ENCODE assay signal across 27 cellular contexts in the genomic region with DNA sequence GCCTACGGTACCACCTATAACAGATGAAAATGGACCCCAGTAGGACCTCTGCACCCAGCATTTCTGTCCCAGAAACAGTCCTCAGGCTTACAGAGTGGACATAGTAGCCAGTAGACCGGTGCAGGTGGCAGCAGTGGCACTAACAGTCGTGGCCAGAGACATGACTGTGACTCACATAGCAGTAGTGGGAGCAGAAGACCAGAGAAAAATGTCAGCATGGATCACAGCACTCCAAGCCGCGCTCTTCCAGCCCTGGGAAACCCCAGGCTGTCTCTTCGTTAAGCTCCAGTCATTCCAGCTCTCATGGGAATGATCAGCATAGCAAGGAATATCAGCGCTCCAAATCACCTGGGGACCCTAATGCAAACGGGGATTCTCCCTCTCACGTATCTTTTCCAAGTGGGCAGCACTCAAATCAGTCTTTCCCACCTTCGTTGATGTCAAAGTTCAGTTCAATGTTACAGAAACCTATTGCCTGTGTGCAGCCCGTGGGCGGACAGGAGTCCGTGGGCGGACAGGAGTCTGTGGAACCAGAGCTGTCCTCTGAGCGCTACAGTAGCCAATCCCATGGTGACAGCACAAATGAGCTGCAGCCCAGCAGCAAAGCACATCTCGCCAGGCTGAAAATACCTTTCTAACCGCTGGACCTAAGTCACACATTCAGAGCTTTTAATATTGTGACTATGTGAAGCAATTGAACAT. TPM values are rescaled to one million over a fixed set of nuclear protein-coding genes. Genes with fewer than 3 reads are reported as not detected.
"Had no signal": no experiment of that assay in that cellular context is flagged by ENCODE, and none has a peak within 500 bp of the region (broad histone marks: within the 10 kb centered on the region; RNA-seq: fewer than 3 reads in every experiment).

No MANE protein-coding gene starts in this region.

- H3K36me3 ChIP-seq: colonic mucosa, neural progenitor cell, prostate gland, stomach, upper lobe of left lung had no signal

- H3K27ac ChIP-seq: colonic mucosa, foreskin keratinocyte, neural progenitor cell, prostate gland, stomach, upper lobe of left lung had no signal

- H3K36me3 Mint-ChIP-seq: brain; memory B cell; naive B cell; neural progenitor cell; stimulated activated effector memory CD8-positive, alpha-beta T cell treated with anti-CD3 and anti-CD28 coated beads, Interleukin-12 subunit alpha, Interleukin-12 subunit beta, amount 100 ng/mL, for 72 hours had no signal

- DNase-seq: activated CD4-positive, alpha-beta T cell treated with anti-CD3 and anti-CD28 coated beads, Interleukin-2, amount 10 ng/mL, durations not matched to agents 24 days and 14 days; activated CD8-positive, alpha-beta T cell treated with anti-CD3 and anti-CD28 coated beads for 36 hours; activated naive CD4-positive, alpha-beta T cell treated with anti-CD3 and anti-CD28 coated beads for 36 hours; activated T-cell treated with anti-CD3 and anti-CD28 coated beads, Interleukin-2, amount 50 U/mL, for 4 hours; anterior cingulate cortex; caudate nucleus; colonic mucosa; foreskin keratinocyte; glutamatergic neuron; hypothalamus; left ventricle myocardium superior; mucosa of descending colon; naive B cell; right cardiac atrium; stimulated activated CD4-positive, alpha-beta T cell treated with anti-CD3 and anti-CD28 coated beads, Interleukin-4, amount 100 ng/mL, for 24 hours; stomach; T-helper 9 cell had no signal

- H3K27me3 Mint-ChIP-seq: activated CD8-positive, alpha-beta T cell treated with anti-CD3 and anti-CD28 coated beads for 36 hours had no signal

- ATAC-seq: activated CD8-positive, alpha-beta T cell treated with anti-CD3 and anti-CD28 coated beads for 36 hours; activated T-cell treated with anti-CD3 and anti-CD28 coated beads, Interleukin-2, amount 50 U/mL, for 4 hours; foreskin keratinocyte; left ventricle myocardium superior; mucosa of descending colon; right cardiac atrium; stimulated activated effector memory CD8-positive, alpha-beta T cell treated with anti-CD3 and anti-CD28 coated beads, Interleukin-12 subunit alpha, Interleukin-12 subunit beta, amount 100 ng/mL, for 72 hours had no signal

- H3K4me3 ChIP-seq: colonic mucosa, mucosa of descending colon, neural progenitor cell, prostate gland, stomach, upper lobe of left lung had no signal

- H3K9me3 ChIP-seq: colonic mucosa, mucosa of descending colon, prostate gland, stomach, upper lobe of left lung had no signal

- H3K4me3 Mint-ChIP-seq: activated CD4-positive, alpha-beta T cell treated with anti-CD3 and anti-CD28 coated beads, Interleukin-2, amount 10 ng/mL, durations not matched to agents 24 days and 14 days; activated CD8-positive, alpha-beta T cell treated with anti-CD3 and anti-CD28 coated beads for 36 hours; activated naive CD4-positive, alpha-beta T cell treated with anti-CD3 and anti-CD28 coated beads for 36 hours; activated T-cell treated with anti-CD3 and anti-CD28 coated beads, Interleukin-2, amount 50 U/mL, for 4 hours; brain; memory B cell; naive B cell; neural progenitor cell; stimulated activated effector memory CD8-positive, alpha-beta T cell treated with anti-CD3 and anti-CD28 coated beads, Interleukin-12 subunit alpha, Interleukin-12 subunit beta, amount 100 ng/mL, for 72 hours had no signal

- H3K27me3 ChIP-seq: colonic mucosa, neural progenitor cell, upper lobe of left lung had no signal

- H3K4me1 ChIP-seq: colonic mucosa, foreskin keratinocyte had no signal

- H3K27ac Mint-ChIP-seq: activated CD4-positive, alpha-beta T cell treated with anti-CD3 and anti-CD28 coated beads, Interleukin-2, amount 10 ng/mL, durations not matched to agents 24 days and 14 days; activated CD8-positive, alpha-beta T cell treated with anti-CD3 and anti-CD28 coated beads for 36 hours; activated naive CD4-positive, alpha-beta T cell treated with anti-CD3 and anti-CD28 coated beads for 36 hours; brain; memory B cell; naive B cell; stimulated activated effector memory CD8-positive, alpha-beta T cell treated with anti-CD3 and anti-CD28 coated beads, Interleukin-12 subunit alpha, Interleukin-12 subunit beta, amount 100 ng/mL, for 72 hours had no signal

- H3K9me3 Mint-ChIP-seq: activated CD4-positive, alpha-beta T cell treated with anti-CD3 and anti-CD28 coated beads, Interleukin-2, amount 10 ng/mL, durations not matched to agents 24 days and 14 days; activated CD8-positive, alpha-beta T cell treated with anti-CD3 and anti-CD28 coated beads for 36 hours; activated naive CD4-positive, alpha-beta T cell treated with anti-CD3 and anti-CD28 coated beads for 36 hours; activated T-cell treated with anti-CD3 and anti-CD28 coated beads, Interleukin-2, amount 50 U/mL, for 4 hours; memory B cell; neural progenitor cell; stimulated activated effector memory CD8-positive, alpha-beta T cell treated with anti-CD3 and anti-CD28 coated beads, Interleukin-12 subunit alpha, Interleukin-12 subunit beta, amount 100 ng/mL, for 72 hours had no signal

- H3K9ac ChIP-seq: neural progenitor cell had no signal

- H3K4me2 ChIP-seq: neural progenitor cell had no signal

- H2AFZ ChIP-seq: neural progenitor cell had no signal

RNA-seq across cellular contexts. Expression of a gene that starts 10.5 kb away (rescaled TPM):
- total RNA-seq: activated CD4-positive, alpha-beta T cell treated with anti-CD3 and anti-CD28 coated beads, Interleukin-2, amount 10 ng/mL, durations not matched to agents 24 days and 14 days; activated naive CD4-positive, alpha-beta T cell treated with anti-CD3 and anti-CD28 coated beads for 36 hours; activated T-cell treated with anti-CD3 and anti-CD28 coated beads, Interleukin-2, amount 50 U/mL, for 4 hours; epithelial cell of proximal tubule; fibroblast of lung; foreskin keratinocyte; left ventricle myocardium superior; mucosa of descending colon; osteocyte; prostate gland; right cardiac atrium; stomach had no signal
- polyA plus RNA-seq: fibroblast of lung, foreskin keratinocyte, keratinocyte, right cardiac atrium had no signal
